1 cellular context compared by ENCODE assay signal in genomic region chr4:143099693-143100092, GRCh38.
TF ChIP-seq lines count a peak whose summit lies in the region.

No MANE protein-coding gene starts in this region.

TF ChIP-seq in H1, 55 proteins besides CTCF, POLR2A, EP300 and RAD21 (continued from another document):
- no peak for TF ChIP-seq MAX (IDR thresholded peaks at IDR 0.05)
- TF ChIP-seq SUZ12 (IDR thresholded peaks at IDR 0.05; ENCODE audit: low read length): no peak
- no peak for TF ChIP-seq BCL11A (IDR thresholded peaks at IDR 0.05; ENCODE audit: low read depth in 2 of 2, low read length in 2 of 2)
- no peak for TF ChIP-seq NANOG (IDR thresholded peaks at IDR 0.05; ENCODE audit: insufficient read depth, low read depth, low read length, poor library complexity, severe bottlenecking)
- TF ChIP-seq BRCA1 (IDR thresholded peaks at IDR 0.05; ENCODE audit: low read depth, low read length): no peak
- TF ChIP-seq CHD7 (IDR thresholded peaks at IDR 0.05; ENCODE audit: insufficient replicate concordance, low read length): no peak
- TF ChIP-seq GABPA (IDR thresholded peaks at IDR 0.05; ENCODE audit: borderline replicate concordance, insufficient read depth, low read length): no peak
